ENCODE assay signal across 8 cellular contexts in genomic region chr17:48374650-48375230, GRCh38. TPM values are rescaled to one million over a fixed set of nuclear protein-coding genes. Genes with fewer than 3 reads are reported as not detected.
DNase-seq lines count a peak whose midpoint lies in the region; ATAC-seq and TF ChIP-seq lines count a peak whose summit lies in the region.

No MANE protein-coding gene starts in this region.

- ATAC-seq in activated naive CD4-positive, alpha-beta T cell treated with anti-CD3 and anti-CD28 coated beads, Interleukin-2, amount 50 U/mL, for 72 hours = peak; percentile 43 to 49
- ATAC-seq in lung (ENCODE audit: insufficient read depth, low FRiP score) (no peak), GM18519 (IDR thresholded peaks at IDR 0.05; ENCODE audit: low FRiP score, unreplicated experiment) (no peak), HG02885 (IDR thresholded peaks at IDR 0.05; ENCODE audit: poor library complexity, unreplicated experiment) (no peak)

- no TSS peak for BruUV-seq in A673 (replicated peaks; lab: Mats Ljungman, UMichigan)

- no peaks in the 10 kb centered on the region for H3K4me1 ChIP-seq in A673 (ENCODE audit: insufficient read depth, low read length, poor library complexity, severe bottlenecking)
- H3K4me1 ChIP-seq in lung (ENCODE audit: control insufficient read depth in 2 of 2, insufficient read depth in 2 of 2, low read length in 2 of 2) = no peaks in the 10 kb centered on the region

- 80 to 86% methylated on average over 1 of the region's 1 CpG for WGBS in lung, 2 donors

- peak; percentile 70 for DNase-seq in A673 (ENCODE audit: low spot score)
- DNase-seq in GM10266 (ENCODE audit: extremely low spot score) = peak; percentile 14
- DNase-seq in NCI-H526 (lab: John Stamatoyannopoulos, UW) = peak; percentile 26 to 83
- DNase-seq in activated naive CD4-positive, alpha-beta T cell treated with anti-CD3 and anti-CD28 coated beads, Interleukin-2, amount 50 U/mL, for 72 hours (ENCODE audit: low spot score in 2 of 2) = peak in 1 of 2 donors; percentile 18
- no peak for DNase-seq in lung (ENCODE audit: low spot score)
- DNase-seq in NCI-H1105 treated with DMSO at 0.1 percent for 48 hours (lab: John Stamatoyannopoulos, UW) = no peak

- H3K9me3 ChIP-seq in A673 (ENCODE audit: low read depth, low read length, poor library complexity, severe bottlenecking) (no peaks in the 10 kb centered on the region), lung (ENCODE audit: control insufficient read depth in 2 of 2, insufficient read depth in 1 of 2, low read length in 1 of 2) (peaks cover 0 to 2% of the 10 kb centered on the region in 2 donors)

- CTCF ChIA-PET in A673 (lab: Charles Lee) = interaction anchor here (0.7 kb wide), 1 partner anchor 135 kb away, joined by 3 read pairs; no protein-coding TSS in a partner anchor

- H3K36me3 Mint-ChIP-seq in activated naive CD4-positive, alpha-beta T cell treated with anti-CD3 and anti-CD28 coated beads, Interleukin-2, amount 50 U/mL, for 72 hours = peaks cover 0 to 18% of the 10 kb centered on the region in 2 donors

- intact Hi-C loops in A673 (cut with micrococcal nuclease; ENCODE audit: unreplicated experiment) = loop anchor here (2.0 to 10.0 kb wide), 4 partner anchors 112 to 350 kb away; no protein-coding TSS in a partner anchor

- H3K9me3 Mint-ChIP-seq in activated naive CD4-positive, alpha-beta T cell treated with anti-CD3 and anti-CD28 coated beads, Interleukin-2, amount 50 U/mL, for 72 hours = no peaks in the 10 kb centered on the region

- peak; percentile 92 for TF ChIP-seq CTCF in A673 (conservative IDR thresholded peaks at IDR 0.05; ENCODE audit: low read depth, low read length)
- peak; percentile 50 for TF ChIP-seq CTCF in GM10266 (IDR thresholded peaks at IDR 0.05; ENCODE audit: control insufficient read depth, insufficient read depth, low read depth, missing control alignments)
- peak; percentile 26 for TF ChIP-seq CTCF in lung (IDR thresholded peaks at IDR 0.05; ENCODE audit: control extremely low read depth, extremely low read depth)

- peak overlapping the region in 1 of 2 donors; percentile 67 for H3K27ac Mint-ChIP-seq in activated naive CD4-positive, alpha-beta T cell treated with anti-CD3 and anti-CD28 coated beads, Interleukin-2, amount 50 U/mL, for 72 hours

- H3K36me3 ChIP-seq in A673 (ENCODE audit: insufficient read depth, low read length, poor library complexity, severe bottlenecking) (no peaks in the 10 kb centered on the region), lung (ENCODE audit: control insufficient read depth in 2 of 2, insufficient read depth in 2 of 2, low read length in 2 of 2) (no peaks in the 10 kb centered on the region)

- H3K27me3 ChIP-seq in A673 (replicated peaks; ENCODE audit: insufficient read depth, low read depth, low read length, poor library complexity) = peaks cover 24% of the 10 kb centered on the region
- no peaks in the 10 kb centered on the region for H3K27me3 ChIP-seq in lung (ENCODE audit: control insufficient read depth, insufficient read depth)

- H3K27ac ChIP-seq in A673 (ENCODE audit: low read depth, low read length, poor library complexity, severe bottlenecking) = no peak overlapping the region
- no peak overlapping the region for H3K27ac ChIP-seq in lung (ENCODE audit: low read depth in 1 of 2, low read length in 1 of 2)

- H3K4me3 ChIP-seq in A673 (ENCODE audit: low read depth, low read length, poor library complexity, severe bottlenecking) (no peak overlapping the region), lung (no peak overlapping the region)

- POLR2A ChIA-PET in A673 (lab: Charles Lee; ENCODE audit: low non-redundant PET) = interaction anchor here (0.6 kb wide), 1 partner anchor 167 kb away, joined by 4 read pairs; no protein-coding TSS in a partner anchor

RNA-seq across cellular contexts. Expression of gene SKAP1, which starts 55.3 kb away (rescaled TPM):
- total RNA-seq in A673 (2021) (not detected in 2 replicates), lung (1 to 10 TPM; 1.4 to 3.3 TPM)
- total RNA-seq in activated naive CD4-positive, alpha-beta T cell treated with anti-CD3 and anti-CD28 coated beads, Interleukin-2, amount 50 U/mL, for 72 hours = 10 to 100 TPM; 65.0 to 98.0 TPM
- 1 to 10 TPM; 1.8 to 4.9 TPM for polyA plus RNA-seq in lung

Comparison
In these comparisons a context has a peak if more than half of its experiments do, and no peak if none do; other contexts are left out.
1. DNase-seq: peak in A673 (single experiment), GM10266 (single experiment) and NCI-H526 (2 of 2); none in lung (single experiment) and NCI-H1105 treated with DMSO at 0.1 percent for 48 hours (single experiment).
2. CTCF ChIP-seq: peak in every context shown above with its lines; median percentile 92 in A673; 50 in GM10266; 26 in lung.
3. ATAC-seq: peak in activated naive CD4-positive, alpha-beta T cell treated with anti-CD3 and anti-CD28 coated beads, Interleukin-2, amount 50 U/mL, for 72 hours (2 of 2); none in lung (single experiment), GM18519 (single experiment) and HG02885 (single experiment).
4. RNA of gene SKAP1, which starts 55.3 kb away (total RNA-seq): 65.0 to 98.0 TPM in activated naive CD4-positive, alpha-beta T cell treated with anti-CD3 and anti-CD28 coated beads, Interleukin-2, amount 50 U/mL, for 72 hours; 1.4 to 3.3 TPM in lung and not detected in A673; every median in the first group is over 10 times any median in the second.